10 cellular contexts compared by ENCODE assay signal in genomic region chr5:95923918-95924559, GRCh38. TPM values are rescaled to one million over a fixed set of nuclear protein-coding genes. Genes with fewer than 3 reads are reported as not detected.
A peak's percentile ranks its signal among the peaks of the same experiment; 100 is the strongest.
DNase-seq lines count a peak whose midpoint lies in the region; ATAC-seq and TF ChIP-seq lines count a peak whose summit lies in the region.
"Had no signal": no experiment of that assay in that cellular context is flagged by ENCODE, and none has a peak within 500 bp of the region (broad histone marks: within the 10 kb centered on the region; RNA-seq: fewer than 3 reads in every experiment).

No MANE protein-coding gene starts in this region.

- no peak overlapping the region for H3K4me2 ChIP-seq in trophoblast cell (ENCODE audit: low read length)

- peaks cover 22% of the 10 kb centered on the region for H3K4me1 Mint-ChIP-seq in osteocyte (ENCODE audit: unreplicated experiment)

- intact Hi-C loops in heart left ventricle (cut with DNase I) (no loop called here), Right ventricle myocardium superior (cut with DNase I) (no loop called here)

- no peak overlapping the region for H2AK5ac ChIP-seq in trophoblast cell (ENCODE audit: low read length)

- no peak overlapping the region for H3K4me3 Mint-ChIP-seq in osteocyte (ENCODE audit: unreplicated experiment)

- H3K4me1 ChIP-seq in heart left ventricle (peaks cover 0 to 48% (median 2%) of the 10 kb centered on the region in 12 donors), trophoblast cell (ENCODE audit: control insufficient read depth in 1 of 2, insufficient read depth in 2 of 2, low read length in 2 of 2) (no peaks in the 10 kb centered on the region)

- H3K27me3 Mint-ChIP-seq in osteocyte (ENCODE audit: unreplicated experiment) = no peaks in the 10 kb centered on the region

- no peaks in the 10 kb centered on the region for H3K9me3 Mint-ChIP-seq in osteocyte (ENCODE audit: unreplicated experiment)

- no peaks in the 10 kb centered on the region for H3K79me1 ChIP-seq in trophoblast cell (ENCODE audit: low read length)

- H3K4me3 ChIP-seq in heart left ventricle (no peak overlapping the region), trophoblast cell (ENCODE audit: low read depth, low read length) (no peak overlapping the region)
- H3K4me3 ChIP-seq: left ventricle myocardium inferior had no signal

- no peak overlapping the region for H3K9ac ChIP-seq in trophoblast cell (ENCODE audit: low read length)

- ATAC-seq in heart left ventricle (peak in 3 of 4 donors; percentile 6 to 26 (median 12)), Right ventricle myocardium superior (ENCODE audit: poor library complexity) (no peak), HG03039 (IDR thresholded peaks at IDR 0.05; ENCODE audit: unreplicated experiment) (peak; percentile 28)

- H3K27ac ChIP-seq in heart left ventricle (no peak overlapping the region), trophoblast cell (ENCODE audit: low read depth, low read length) (no peak overlapping the region)

- TF ChIP-seq POLR2A in heart left ventricle (IDR thresholded peaks at IDR 0.05) = no peak

- H3K9me3 ChIP-seq in heart left ventricle (no peaks in the 10 kb centered on the region), trophoblast cell (ENCODE audit: insufficient read depth, low read depth, low read length) (no peaks in the 10 kb centered on the region)
- H3K9me3 ChIP-seq: left ventricle myocardium inferior had no signal

- H3K36me3 Mint-ChIP-seq in osteocyte (ENCODE audit: unreplicated experiment) = peaks cover 15% of the 10 kb centered on the region

- no peak overlapping the region for H3K27ac Mint-ChIP-seq in osteocyte (ENCODE audit: unreplicated experiment)

- H2BK120ac ChIP-seq in trophoblast cell (ENCODE audit: insufficient read depth, low read length, poor library complexity) = no peak overlapping the region

- no peak for TF ChIP-seq CTCF in heart left ventricle (IDR thresholded peaks at IDR 0.05)
- TF ChIP-seq CTCF in osteocyte (IDR thresholded peaks at IDR 0.05) = no peak

- 88 to 96% (median 92%) methylated on average over 2 of the region's 2 CpGs for WGBS in heart left ventricle, 4 donors
- no CpG with 5 or more reads among the region's 2 CpGs for WGBS in trophoblast cell (ENCODE audit: extremely low coverage, insufficient coverage, insufficient read length)

- H3K27me3 ChIP-seq in heart left ventricle (no peaks in the 10 kb centered on the region), trophoblast cell (ENCODE audit: insufficient read depth, low read length) (no peaks in the 10 kb centered on the region)

- H3K14ac ChIP-seq in trophoblast cell (ENCODE audit: low read length) = no peak overlapping the region

- no peak overlapping the region for H2BK12ac ChIP-seq in trophoblast cell (ENCODE audit: low read length)

- DNase-seq in heart left ventricle (no peak), Right ventricle myocardium superior (no peak), OCI-M1 (lab: John Stamatoyannopoulos, UW) (peak; percentile 50), osteocyte (ENCODE audit: extremely low spot score, unreplicated experiment) (no peak), trophoblast cell (no peak), EL (no peak)
- DNase-seq in activated CD4-positive, CD25-positive, alpha-beta regulatory T cell treated with anti-CD3 and anti-CD28 coated beads, Interleukin-2, amount 50 U/mL, for 72 hours = no peak
- DNase-seq: left ventricle myocardium inferior, NCI-H526 had no signal

- H3K18ac ChIP-seq in trophoblast cell (ENCODE audit: low read length) = no peak overlapping the region

- no peak overlapping the region for H3K23ac ChIP-seq in trophoblast cell (ENCODE audit: low read length)

- H4K91ac ChIP-seq in trophoblast cell (ENCODE audit: low read depth, low read length) = no peak overlapping the region

- H3K36me3 ChIP-seq in heart left ventricle = no peaks in the 10 kb centered on the region
- H3K36me3 ChIP-seq in trophoblast cell (ENCODE audit: control insufficient read depth in 1 of 2, insufficient read depth in 2 of 2, low read length in 2 of 2) = peaks cover 1 to 2% of the 10 kb centered on the region in 2 experiments
- H3K36me3 ChIP-seq: left ventricle myocardium inferior had no signal

- H4K12ac ChIP-seq in trophoblast cell (ENCODE audit: low read depth, low read length) = no peak overlapping the region

- no peak overlapping the region for H3K4ac ChIP-seq in trophoblast cell (ENCODE audit: low read depth, low read length)

- no peak overlapping the region for H2AFZ ChIP-seq in trophoblast cell (ENCODE audit: insufficient read depth, low read length, poor library complexity)

- H4K8ac ChIP-seq in trophoblast cell (ENCODE audit: low read depth, low read length) = no peak overlapping the region

- no peak overlapping the region for H2BK5ac ChIP-seq in trophoblast cell (ENCODE audit: low read depth, low read length, poor library complexity)

- H3K79me2 ChIP-seq in trophoblast cell (ENCODE audit: control insufficient read depth, insufficient read depth, low read length, poor library complexity) = no peaks in the 10 kb centered on the region

RNA-seq across cellular contexts. Expression of gene ELL2, which starts 37.6 kb away (rescaled TPM):
- total RNA-seq in heart left ventricle = 10 to 100 TPM; 15.4 to 74.5 (median 31.1) TPM
- polyA plus RNA-seq in heart left ventricle = 10 to 100 TPM in 1 of 2 donors, 1 to 10 TPM in 1; 6.7 to 68.2 TPM
- total RNA-seq in Right ventricle myocardium superior = 30.8 TPM
- total RNA-seq in osteocyte = 50.7 and 50.8 TPM in 2 replicates
- 19.8 and 20.7 TPM in 2 replicates for polyA plus RNA-seq in trophoblast cell (2013)
